In genomic region chr14:89484445-89484844, GRCh38 we compare ENCODE assay signal across 1 cellular context.
TF ChIP-seq lines count a peak whose summit lies in the region.

No MANE protein-coding gene starts in this region.

TF ChIP-seq in WTC11, 78 proteins besides CTCF, POLR2A, EP300 and RAD21 (continued from another document):
- TF ChIP-seq, protein P1, sequence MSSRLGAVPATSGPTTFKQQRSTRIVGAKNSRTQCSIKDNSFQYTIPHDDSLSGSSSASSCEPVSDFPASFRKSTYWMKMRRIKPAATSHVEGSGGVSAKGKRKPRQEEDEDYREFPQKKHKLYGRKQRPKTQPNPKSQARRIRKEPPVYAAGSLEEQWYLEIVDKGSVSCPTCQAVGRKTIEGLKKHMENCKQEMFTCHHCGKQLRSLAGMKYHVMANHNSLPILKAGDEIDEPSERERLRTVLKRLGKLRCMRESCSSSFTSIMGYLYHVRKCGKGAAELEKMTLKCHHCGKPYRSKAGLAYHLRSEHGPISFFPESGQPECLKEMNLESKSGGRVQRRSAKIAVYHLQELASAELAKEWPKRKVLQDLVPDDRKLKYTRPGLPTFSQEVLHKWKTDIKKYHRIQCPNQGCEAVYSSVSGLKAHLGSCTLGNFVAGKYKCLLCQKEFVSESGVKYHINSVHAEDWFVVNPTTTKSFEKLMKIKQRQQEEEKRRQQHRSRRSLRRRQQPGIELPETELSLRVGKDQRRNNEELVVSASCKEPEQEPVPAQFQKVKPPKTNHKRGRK (CRISPR knock-in tag; IDR thresholded peaks at IDR 0.05; ENCODE audit: borderline replicate concordance): no peak
- no peak for TF ChIP-seq JUN (CRISPR knock-in tag; IDR thresholded peaks at IDR 0.05)
- TF ChIP-seq ZNF416 (CRISPR knock-in tag; IDR thresholded peaks at IDR 0.05): no peak
- TF ChIP-seq ELF4 (CRISPR knock-in tag; IDR thresholded peaks at IDR 0.05; ENCODE audit: low read depth): no peak
- TF ChIP-seq, protein P2, sequence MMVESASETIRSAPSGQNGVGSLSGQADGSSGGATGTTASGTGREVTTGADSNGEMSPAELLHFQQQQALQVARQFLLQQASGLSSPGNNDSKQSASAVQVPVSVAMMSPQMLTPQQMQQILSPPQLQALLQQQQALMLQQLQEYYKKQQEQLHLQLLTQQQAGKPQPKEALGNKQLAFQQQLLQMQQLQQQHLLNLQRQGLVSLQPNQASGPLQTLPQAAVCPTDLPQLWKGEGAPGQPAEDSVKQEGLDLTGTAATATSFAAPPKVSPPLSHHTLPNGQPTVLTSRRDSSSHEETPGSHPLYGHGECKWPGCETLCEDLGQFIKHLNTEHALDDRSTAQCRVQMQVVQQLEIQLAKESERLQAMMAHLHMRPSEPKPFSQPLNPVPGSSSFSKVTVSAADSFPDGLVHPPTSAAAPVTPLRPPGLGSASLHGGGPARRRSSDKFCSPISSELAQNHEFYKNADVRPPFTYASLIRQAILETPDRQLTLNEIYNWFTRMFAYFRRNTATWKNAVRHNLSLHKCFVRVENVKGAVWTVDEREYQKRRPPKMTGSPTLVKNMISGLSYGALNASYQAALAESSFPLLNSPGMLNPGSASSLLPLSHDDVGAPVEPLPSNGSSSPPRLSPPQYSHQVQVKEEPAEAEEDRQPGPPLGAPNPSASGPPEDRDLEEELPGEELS (CRISPR knock-in tag; IDR thresholded peaks at IDR 0.05): no peak
- no peak for TF ChIP-seq ZNF121 (CRISPR knock-in tag; IDR thresholded peaks at IDR 0.05)
- no peak for TF ChIP-seq ATF1 (CRISPR knock-in tag; IDR thresholded peaks at IDR 0.05)
- TF ChIP-seq MYBL2 (CRISPR knock-in tag; IDR thresholded peaks at IDR 0.05): no peak
